8 cellular contexts compared by ENCODE assay signal in genomic region chr15:78872972-78873795, GRCh38. TPM values are rescaled to one million over a fixed set of nuclear protein-coding genes. Genes with fewer than 3 reads are reported as not detected.
DNase-seq lines count a peak whose midpoint lies in the region; ATAC-seq, FAIRE-seq and TF ChIP-seq lines count a peak whose summit lies in the region.

No MANE protein-coding gene starts in this region.

- H3K4me1 ChIP-seq in HUES64 (ENCODE audit: insufficient read depth, low read length) (peaks cover 27% of the 10 kb centered on the region), NT2/D1 (ENCODE audit: insufficient read depth, insufficient read length) (no peaks in the 10 kb centered on the region), mucosa of rectum (ENCODE audit: control insufficient read depth in 2 of 2, insufficient read depth in 2 of 2, low read length in 2 of 2) (peaks cover 15 to 17% of the 10 kb centered on the region in 2 donors)

- H3K36me3 ChIP-seq in HUES64 (ENCODE audit: insufficient read depth, low read length) (peaks cover 3% of the 10 kb centered on the region; the same call in 1 of the 2 replicates), NT2/D1 (ENCODE audit: insufficient read depth, insufficient read length, low read length) (peaks cover 5% of the 10 kb centered on the region), mucosa of rectum (ENCODE audit: control insufficient read depth in 2 of 2, insufficient read depth in 2 of 2, low read length in 2 of 2) (no peaks in the 10 kb centered on the region)

- H3K4me3 ChIP-seq in HUES64 (ENCODE audit: low read length) (peak overlapping the region; percentile 78), NT2/D1 (ENCODE audit: insufficient read length, low read depth) (peak overlapping the region; percentile 100), mucosa of rectum (ENCODE audit: low read length in 2 of 2) (peak overlapping the region; percentile 98 to 99)

- FAIRE-seq in D721Med (lab: Jason Lieb, UNC): no peak

- under 1% methylated on average over 75 of the region's 75 CpGs for WGBS in HUES64

- no peaks in the 10 kb centered on the region for H3K27me3 ChIP-seq in HUES64 (ENCODE audit: insufficient read depth, low read length)
- no peaks in the 10 kb centered on the region for H3K27me3 ChIP-seq in NT2/D1 (ENCODE audit: insufficient read depth, insufficient read length)
- H3K27me3 ChIP-seq in mucosa of rectum (ENCODE audit: control insufficient read depth in 2 of 2, insufficient read depth in 2 of 2, low read length in 2 of 2): no peaks in the 10 kb centered on the region

- H3K9me3 ChIP-seq in HUES64 (ENCODE audit: insufficient read depth, low read depth, low read length) (no peaks in the 10 kb centered on the region), NT2/D1 (ENCODE audit: insufficient read depth, low read length) (no peaks in the 10 kb centered on the region), mucosa of rectum (ENCODE audit: control insufficient read depth in 2 of 2, low read length in 2 of 2) (no peaks in the 10 kb centered on the region)

- H3K27ac ChIP-seq in HUES64 (ENCODE audit: low read depth, low read length) (peak overlapping the region; percentile 100), epithelial cell of prostate (peak overlapping the region; percentile 98), mucosa of rectum (ENCODE audit: low read depth in 2 of 2, low read length in 2 of 2) (peak overlapping the region; percentile 99 to 100)

- DNase-seq in D721Med (ENCODE audit: insufficient read length, low spot score) (peak; percentile 27), NT2/D1 (ENCODE audit: low read depth, low spot score) (peak; percentile 95), activated T-cell treated with anti-CD3 and anti-CD28 coated beads for 24 hours (ENCODE audit: low read depth) (peak; percentile 87), epithelial cell of prostate (ENCODE audit: low read depth, low spot score) (peak; percentile 73)
- peak; percentile 86 for DNase-seq in stimulated activated CD8-positive, alpha-beta memory T cell treated with anti-CD3 and anti-CD28 coated beads, Interleukin-4, amount 100 ng/mL, for 24 hours (ENCODE audit: low read depth)

- H3K9ac ChIP-seq in HUES64 (ENCODE audit: low read depth, low read length): peak overlapping the region; percentile 100
- H3K9ac ChIP-seq in NT2/D1 (ENCODE audit: insufficient read length, low read depth): peak overlapping the region; percentile 100
- H3K9ac ChIP-seq in mucosa of rectum (ENCODE audit: low read depth in 1 of 2, low read length in 2 of 2): peak overlapping the region; percentile 100

- peak; percentile 58 for ATAC-seq in GM21423 (IDR thresholded peaks at IDR 0.05; ENCODE audit: unreplicated experiment)

- peak; percentile 57 for TF ChIP-seq CTCF in D721Med (IDR thresholded peaks at IDR 0.05; ENCODE audit: insufficient read depth, missing control alignments)

RNA-seq across cellular contexts. Expression of gene MORF4L1, which starts 0.5 kb away (rescaled TPM):
- polyA plus RNA-seq in HUES64 (2013, experiment 1 of 2): 438 TPM
- polyA plus RNA-seq in HUES64 (2013, experiment 2 of 2): 447 TPM

Comparison
In these comparisons a context has a peak if more than half of its experiments do, and no peak if none do; other contexts are left out.
1. Peak in every context shown above with its lines: DNase-seq, ATAC-seq, H3K4me3 ChIP-seq and H3K27ac ChIP-seq.
2. DNase-seq: peak in every context shown above with its lines; median percentile 95 in NT2/D1; 87 in activated T-cell treated with anti-CD3 and anti-CD28 coated beads for 24 hours; 86 in stimulated activated CD8-positive, alpha-beta memory T cell treated with anti-CD3 and anti-CD28 coated beads, Interleukin-4, amount 100 ng/mL, for 24 hours; 73 in epithelial cell of prostate; 27 in D721Med.